Comparison of ENCODE assay signal across 21 cellular contexts in genomic region chr14:103142903-103143302, GRCh38. TPM values are rescaled to one million over a fixed set of nuclear protein-coding genes. Genes with fewer than 3 reads are reported as not detected.
A peak's percentile ranks its signal among the peaks of the same experiment; 100 is the strongest.
DNase-seq lines count a peak whose midpoint lies in the region; ATAC-seq, FAIRE-seq and TF ChIP-seq lines count a peak whose summit lies in the region.
"Had no signal": no experiment of that assay in that cellular context is flagged by ENCODE, and none has a peak within 500 bp of the region (broad histone marks: within the 10 kb centered on the region; RNA-seq: fewer than 3 reads in every experiment).

No MANE protein-coding gene starts in this region.

- no peaks in the 10 kb centered on the region for H3K27me3 ChIP-seq in PC-9 (ENCODE audit: insufficient read depth, low read depth)

- BruUV-seq in PC-9 (replicated peaks; lab: Mats Ljungman, UMichigan), result no TSS peak

- CTCF ChIA-PET in A549 (lab: Yijun Ruan, JAX) (interaction anchor here (1.0 to 24.1 kb wide), 17 partner anchors 9 to 247 kb away, joined by 3 to 544 read pairs (median 4); partner anchors contain the start of gene TNFAIP2), PC-9 (lab: Charles Lee) (interaction anchor here (1.1 to 1.4 kb wide), 3 partner anchors 38 to 153 kb away, joined by 3 to 9 read pairs (median 3); no protein-coding TSS in a partner anchor), T-cell (lab: Charles Lee) (no interaction called here)

- H3K36me3 Mint-ChIP-seq in HFFc6 (ENCODE audit: low read depth), result no peaks in the 10 kb centered on the region
- no peaks in the 10 kb centered on the region for H3K36me3 Mint-ChIP-seq in T-cell
- H3K36me3 Mint-ChIP-seq: CD4-positive, alpha-beta memory T cell; IgD-negative memory B cell had no signal

- TF ChIP-seq RAD21 in A549 (conservative IDR thresholded peaks at IDR 0.05 in 1 of 2, IDR thresholded peaks at IDR 0.05 in 1 of 2), result no peak

- H3K27ac ChIP-seq in A549 (peak overlapping the region; percentile 77 to 81), PC-9 (peak overlapping the region; percentile 91), epithelial cell of prostate (peak overlapping the region; percentile 54)
- H3K27ac ChIP-seq: Peyer's patch had no signal

- H3K4me1 ChIP-seq in A549, result peaks cover 46% of the 10 kb centered on the region
- H3K4me1 ChIP-seq in PC-9 (replicated peaks; ENCODE audit: insufficient read depth), result peaks cover 44% of the 10 kb centered on the region

- DNase-seq in A549 (ENCODE audit: low read depth in 1 of 2, low spot score in 1 of 2) (no peak), HFFc6 (no peak), PC-9 (peak in 1 of 2 experiments; percentile 46), epithelial cell of prostate (ENCODE audit: low read depth, low spot score) (no peak), T-cell (no peak), UCSD-AML1 (lab: John Stamatoyannopoulos, UW; ENCODE audit: unreplicated experiment) (no peak), NCI-H82 treated with DMSO at 0.1 percent for 48 hours (lab: John Stamatoyannopoulos, UW; ENCODE audit: unreplicated experiment) (no peak)
- no peak for DNase-seq in effector CD4-positive, alpha-beta T cell
- DNase-seq: 8988T; CD4-positive, alpha-beta memory T cell; H7; MM.1S; NCI-H1092 treated with DMSO at 0.1 percent for 48 hours; NCI-H146; NCI-H510A treated with DMSO at 0.1 percent for 48 hours; NCI-H774; Peyer's patch had no signal

- H3K4me3 Mint-ChIP-seq in HFFc6 (peak overlapping the region; percentile 61), T-cell (no peak overlapping the region)
- H3K4me3 Mint-ChIP-seq: CD4-positive, alpha-beta memory T cell had no signal

- no peak for TF ChIP-seq POLR2A in A549 (IDR thresholded peaks at IDR 0.05; ENCODE audit: low read length)

- POLR2A ChIA-PET in A549 (lab: Yijun Ruan, JAX), result no interaction called here
- POLR2A ChIA-PET in PC-9 (lab: Charles Lee; ENCODE audit: unreplicated experiment), result interaction anchor here (0.5 to 0.6 kb wide), 2 partner anchors 57 to 127 kb away, joined by 3 to 6 read pairs; no protein-coding TSS in a partner anchor
- POLR2A ChIA-PET in T-cell (lab: Charles Lee), result no interaction called here

- H4K20me1 ChIP-seq in PC-9 (ENCODE audit: insufficient read depth), result no peaks in the 10 kb centered on the region

- no peak overlapping the region for H2AFZ ChIP-seq in PC-9

- H3K79me2 ChIP-seq in PC-9 (ENCODE audit: low read depth), result no peaks in the 10 kb centered on the region

- H3K9me2 ChIP-seq in PC-9 (ENCODE audit: insufficient read depth), result no peaks in the 10 kb centered on the region

- WGBS in A549 (ENCODE audit: missing lambda C conversion rate), result 91% methylated on average over 4 of the region's 4 CpGs

- FAIRE-seq in A549 (lab: Jason Lieb, UNC), result no peak

- peak overlapping the region; percentile 77; the same call in 2 of the 3 replicates for H3K4me2 ChIP-seq in A549
- peak overlapping the region; percentile 74 for H3K4me2 ChIP-seq in PC-9

- TF ChIP-seq CTCF in A549 (IDR thresholded peaks at IDR 0.05) (no peak), HFFc6 (IDR thresholded peaks at IDR 0.05) (no peak), PC-9 (conservative IDR thresholded peaks at IDR 0.05) (0 out of 2 replicates have a peak, but pooled peaks have one; percentile 24)

- H3K9me3 ChIP-seq in A549, result no peaks in the 10 kb centered on the region
- H3K9me3 ChIP-seq in PC-9 (ENCODE audit: insufficient read depth, low read depth), result no peaks in the 10 kb centered on the region
- H3K9me3 ChIP-seq: Peyer's patch had no signal

- peaks cover 8% of the 10 kb centered on the region for H3K27me3 Mint-ChIP-seq in HFFc6 (ENCODE audit: insufficient read depth)
- peaks cover 34 to 62% of the 10 kb centered on the region in 2 donors for H3K27me3 Mint-ChIP-seq in T-cell

- H3K36me3 ChIP-seq in PC-9 (ENCODE audit: low read depth), result no peaks in the 10 kb centered on the region
- H3K36me3 ChIP-seq: Peyer's patch had no signal

- H3K4me3 ChIP-seq in A549 (no peak overlapping the region), PC-9 (no peak overlapping the region)
- H3K4me3 ChIP-seq: Peyer's patch had no signal

- H3K9me3 Mint-ChIP-seq in HFFc6, result no peaks in the 10 kb centered on the region
- no peaks in the 10 kb centered on the region for H3K9me3 Mint-ChIP-seq in T-cell
- H3K9me3 Mint-ChIP-seq: CD4-positive, alpha-beta memory T cell; IgD-negative memory B cell had no signal

- no peak for TF ChIP-seq EP300 in A549 (IDR thresholded peaks at IDR 0.05)

- ATAC-seq in A549, result no peak
- ATAC-seq in T-cell (replicated peaks in 1 of 4), result no peak

- peaks cover 71% of the 10 kb centered on the region for H3F3A ChIP-seq in PC-9 (ENCODE audit: insufficient read depth, low read depth)

- peaks cover 36% of the 10 kb centered on the region for H3K4me1 Mint-ChIP-seq in HFFc6 (ENCODE audit: low read depth)
- H3K4me1 Mint-ChIP-seq in T-cell, result peaks cover 0 to 6% (median 5%) of the 10 kb centered on the region in 3 donors

- intact Hi-C loops in PC-9 (cut with micrococcal nuclease; ENCODE audit: unreplicated experiment), result loop anchor here (1.0 kb wide), 2 partner anchors 14 to 63 kb away; no protein-coding TSS in a partner anchor

- H3K27ac Mint-ChIP-seq in HFFc6 (peak overlapping the region; percentile 77; the same call in 1 of the 2 replicates), T-cell (no peak overlapping the region)
- H3K27ac Mint-ChIP-seq: CD4-positive, alpha-beta memory T cell; IgD-negative memory B cell had no signal

TF ChIP-seq in A549, 52 proteins besides CTCF, POLR2A, EP300 and RAD21 (continues in another document):
- no peak for TF ChIP-seq CBX8 (IDR thresholded peaks at IDR 0.05)
- TF ChIP-seq FOSL2 (IDR thresholded peaks at IDR 0.05), result no peak
- no peak for TF ChIP-seq FOSL2 (CRISPR knock-in tag; IDR thresholded peaks at IDR 0.05)
- no peak for TF ChIP-seq SMC3 (IDR thresholded peaks at IDR 0.05)
- no peak for TF ChIP-seq HOXA7 (CRISPR knock-in tag; IDR thresholded peaks at IDR 0.05)
- TF ChIP-seq, protein P1, sequence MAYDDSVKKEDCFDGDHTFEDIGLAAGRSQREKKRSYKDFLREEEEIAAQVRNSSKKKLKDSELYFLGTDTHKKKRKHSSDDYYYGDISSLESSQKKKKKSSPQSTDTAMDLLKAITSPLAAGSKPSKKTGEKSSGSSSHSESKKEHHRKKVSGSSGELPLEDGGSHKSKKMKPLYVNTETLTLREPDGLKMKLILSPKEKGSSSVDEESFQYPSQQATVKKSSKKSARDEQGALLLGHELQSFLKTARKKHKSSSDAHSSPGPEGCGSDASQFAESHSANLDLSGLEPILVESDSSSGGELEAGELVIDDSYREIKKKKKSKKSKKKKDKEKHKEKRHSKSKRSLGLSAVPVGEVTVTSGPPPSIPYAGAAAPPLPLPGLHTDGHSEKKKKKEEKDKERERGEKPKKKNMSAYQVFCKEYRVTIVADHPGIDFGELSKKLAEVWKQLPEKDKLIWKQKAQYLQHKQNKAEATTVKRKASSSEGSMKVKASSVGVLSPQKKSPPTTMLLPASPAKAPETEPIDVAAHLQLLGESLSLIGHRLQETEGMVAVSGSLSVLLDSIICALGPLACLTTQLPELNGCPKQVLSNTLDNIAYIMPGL (CRISPR knock-in tag; IDR thresholded peaks at IDR 0.05; ENCODE audit: borderline replicate concordance), result no peak
- TF ChIP-seq CBX2 (IDR thresholded peaks at IDR 0.05; ENCODE audit: borderline replicate concordance, low read depth), result no peak

RNA-seq across cellular contexts. Expression of gene TNFAIP2, which starts 19.6 kb away (rescaled TPM):
- polyA plus RNA-seq in A549 (2011; rRNA removed) (222 and 249 TPM in 2 replicates), A549 (2017; fragmentation: RNase III; extraction: RNeasy Plus Mini Kit Qiagen cat#74134 plus additional on column Dnase treatment) (254 to 344 TPM (median 332 TPM) in 3 replicates)
- 330 and 432 TPM in 2 replicates for polyA plus RNA-seq in A549 (2012; cell fraction: cytosol; rRNA removed)
- polyA plus RNA-seq in A549 (2012; cell fraction: nucleus; rRNA removed), result 944 and 1,061 TPM in 2 replicates
- polyA minus RNA-seq in A549 (2011; rRNA and poly(A)+ RNA removed), result 229 and 304 TPM in 2 replicates
- 10 to 100 TPM; 44.7 to 59.6 (median 46.4) TPM for total RNA-seq in HFFc6 (2021; fragmentation: NEBNext Ultra II Directional; extraction: Animal tissue kit (Norgen Biotek cat#: 25700))
- total RNA-seq in PC-9 (2021) (291 and 366 TPM in 2 replicates), T-cell (1 to 10 TPM in 4 of 5 donors, under 1 TPM in 1; 0.93 to 2.1 (median 1.0) TPM)
- total RNA-seq: SK-MEL-5 had no signal
- polyA plus RNA-seq: CD4-positive, alpha-beta memory T cell; IgD-negative memory B cell had no signal

RNA-seq across cellular contexts. Expression of gene EXOC3L4, which starts 48.4 kb away (rescaled TPM):
- 0.94 and 1.5 TPM in 2 replicates for polyA plus RNA-seq in A549 (2011; rRNA removed)
- polyA plus RNA-seq in A549 (2012; cell fraction: cytosol; rRNA removed), result 4.3 and 7.2 TPM in 2 replicates
- 15.2 and 17.0 TPM in 2 replicates for polyA plus RNA-seq in A549 (2012; cell fraction: nucleus; rRNA removed)
- polyA plus RNA-seq in A549 (2017; fragmentation: RNase III; extraction: RNeasy Plus Mini Kit Qiagen cat#74134 plus additional on column Dnase treatment), result 4.3 to 4.9 TPM (median 4.7 TPM) in 3 replicates
- 1.2 and 2.7 TPM in 2 replicates for polyA minus RNA-seq in A549 (2011; rRNA and poly(A)+ RNA removed)
- total RNA-seq in HFFc6 (2021; fragmentation: NEBNext Ultra II Directional; extraction: Animal tissue kit (Norgen Biotek cat#: 25700)), result under 1 TPM in 1 of 6 experiments, not detected in 5; 0.45 TPM
- total RNA-seq in PC-9 (2021), result 0.38 and 1.7 TPM in 2 replicates
- total RNA-seq in T-cell, result under 1 TPM in 1 of 5 donors, not detected in 4; 0.25 TPM
- total RNA-seq: CD4-positive, alpha-beta memory T cell; SK-MEL-5 had no signal
- polyA plus RNA-seq: BJ; CD4-positive, alpha-beta memory T cell; IgD-negative memory B cell had no signal

RNA-seq across cellular contexts. Expression of gene LBHD2, which starts 58.9 kb away (rescaled TPM):
- not detected in 2 replicates for polyA plus RNA-seq in A549 (2011; rRNA removed)
- polyA plus RNA-seq in A549 (2012; cell fraction: cytosol; rRNA removed), result 0.06 and 0.08 TPM in 2 replicates
- not detected in 2 replicates for polyA plus RNA-seq in A549 (2012; cell fraction: nucleus; rRNA removed)
- not detected in 3 replicates for polyA plus RNA-seq in A549 (2017; fragmentation: RNase III; extraction: RNeasy Plus Mini Kit Qiagen cat#74134 plus additional on column Dnase treatment)
- not detected in 2 replicates for polyA minus RNA-seq in A549 (2011; rRNA and poly(A)+ RNA removed)
- not detected for total RNA-seq in HFFc6 (2021; fragmentation: NEBNext Ultra II Directional; extraction: Animal tissue kit (Norgen Biotek cat#: 25700))
- total RNA-seq in PC-9 (2021), result 0.52 and 0.78 TPM in 2 replicates
- not detected for total RNA-seq in T-cell
- total RNA-seq: CD4-positive, alpha-beta memory T cell; H7; LHCN-M2; Peyer's patch; SK-MEL-5 had no signal
- polyA plus RNA-seq: BJ; CD4-positive, alpha-beta memory T cell; IgD-negative memory B cell had no signal

Comparison
In these comparisons a context has a peak if more than half of its experiments do, and no peak if none do; other contexts are left out.
1. RNA of gene TNFAIP2, which starts 19.6 kb away (total RNA-seq): 291 to 366 TPM in PC-9 and 44.7 to 59.6 TPM in HFFc6; 0.93 to 2.1 TPM in T-cell; every median in the first group is over 10 times any median in the second.
2. CTCF ChIA-PET loops: an anchor here in A549 (1.0 to 24.1 kb wide) and PC-9 (1.1 to 1.4 kb wide); none called in T-cell.
3. Peak in every context shown above with its lines, with median percentiles within 50 percentile points of each other: H3K27ac ChIP-seq.